16 cellular contexts compared by ENCODE assay signal in genomic region chr5:139525586-139526308, GRCh38. TPM values are rescaled to one million over a fixed set of nuclear protein-coding genes. Genes with fewer than 3 reads are reported as not detected.
DNase-seq lines count a peak whose midpoint lies in the region; ATAC-seq, FAIRE-seq and TF ChIP-seq lines count a peak whose summit lies in the region.
"Not testable (repeated sequence)": the region's sequence is repeated elsewhere in the genome, so short reads cannot be mapped to it uniquely, and the experiment has no call there.
"Had no signal": no experiment of that assay in that cellular context is flagged by ENCODE, and none has a peak within 500 bp of the region (broad histone marks: within the 10 kb centered on the region; RNA-seq: fewer than 3 reads in every experiment).

No MANE protein-coding gene starts in this region.

- not testable (repeated sequence) for TF ChIP-seq CTCF in GM12865 (IDR thresholded peaks at IDR 0.05; ENCODE audit: insufficient read depth, low read depth, low read length, missing control alignments); breast epithelium (IDR thresholded peaks at IDR 0.05); kidney (IDR thresholded peaks at IDR 0.05; ENCODE audit: borderline replicate concordance, extremely low read depth, insufficient read depth); neural progenitor cell (IDR thresholded peaks at IDR 0.05); transverse colon (IDR thresholded peaks at IDR 0.05)

- not testable (repeated sequence) for H3K27me3 ChIP-seq in HUES64 (ENCODE audit: insufficient read depth, low read length); breast epithelium; neural progenitor cell; transverse colon

- DNase-seq in GM12865 (ENCODE audit: low read depth) (peak; percentile 62), transverse colon (peak; percentile 66)
- DNase-seq in GM19239 (ENCODE audit: insufficient read length, low spot score); breast epithelium (ENCODE audit: low spot score in 2 of 2); kidney; neural progenitor cell (ENCODE audit: low spot score): not testable (repeated sequence)

- not testable (repeated sequence) for H2AFZ ChIP-seq in neural progenitor cell (replicated peaks)

- peak; percentile 35 for ATAC-seq in HG02610 (IDR thresholded peaks at IDR 0.05; ENCODE audit: unreplicated experiment)

- peaks cover 62% of the 10 kb centered on the region for H3K4me1 Mint-ChIP-seq in neural progenitor cell

- H3K27ac Mint-ChIP-seq in neural progenitor cell: peak overlapping the region; percentile 99

- H3K36me3 Mint-ChIP-seq in neural progenitor cell: not testable (repeated sequence)

- peaks cover 45% of the 10 kb centered on the region for H3F3A ChIP-seq in neural progenitor cell (ENCODE audit: low read depth)

- H3K79me2 ChIP-seq in neural progenitor cell (ENCODE audit: low read depth): not testable (repeated sequence)

- not testable (repeated sequence) for H3K36me3 ChIP-seq in HUES64 (ENCODE audit: insufficient read depth, low read length); breast epithelium; kidney (ENCODE audit: control insufficient read depth in 1 of 2, insufficient read depth in 2 of 2, low read length in 2 of 2); neural progenitor cell; transverse colon

- H3K9ac ChIP-seq in HUES64 (ENCODE audit: low read depth, low read length); neural progenitor cell: not testable (repeated sequence)
- peak overlapping the region in 1 of 2 donors; percentile 26 for H3K9ac ChIP-seq in kidney (ENCODE audit: low read length in 2 of 2)

- not testable (repeated sequence) for H3K27me3 Mint-ChIP-seq in neural progenitor cell (ENCODE audit: insufficient read depth, low read depth)

- not testable (repeated sequence) for H4K20me1 ChIP-seq in neural progenitor cell (ENCODE audit: low read depth)

- TF ChIP-seq EP300 in transverse colon (IDR thresholded peaks at IDR 0.05; ENCODE audit: low read depth): not testable (repeated sequence)

- WGBS in HUES64: 68% methylated on average over 9 of the region's 12 CpGs
- WGBS in transverse colon (ENCODE audit: low coverage in 1 of 2), 2 donors: 58% methylated on average over 9 to 12 of the region's 12 CpGs

- not testable (repeated sequence) for TF ChIP-seq POLR2A in breast epithelium (IDR thresholded peaks at IDR 0.05); transverse colon (IDR thresholded peaks at IDR 0.05)

- peak; percentile 98 for FAIRE-seq in GM19239 (lab: Jason Lieb, UNC)
- not testable (repeated sequence) for FAIRE-seq in kidney (lab: Jason Lieb, UNC)

- H3K27ac ChIP-seq in HUES64 (ENCODE audit: low read depth, low read length): peak overlapping the region; percentile 88; the same call in 1 of the 2 replicates
- peak overlapping the region; percentile 43 to 58 for H3K27ac ChIP-seq in breast epithelium
- H3K27ac ChIP-seq in kidney (ENCODE audit: low read depth in 2 of 2, low read length in 2 of 2): peak overlapping the region; percentile 41 to 57
- H3K27ac ChIP-seq in neural progenitor cell: not testable (repeated sequence)
- peak overlapping the region; percentile 67 to 79 (median 76) for H3K27ac ChIP-seq in transverse colon

- peak overlapping the region; percentile 80 for H3K4me3 Mint-ChIP-seq in neural progenitor cell

- intact Hi-C loops in breast epithelium (cut with DNase I; ENCODE audit: low total_unique reads); kidney (cut with DNase I); transverse colon (cut with DNase I; ENCODE audit: low total_unique reads): not testable (repeated sequence)

- peak overlapping the region; percentile 41 for H3K4me2 ChIP-seq in neural progenitor cell

- not testable (repeated sequence) for H3K9me3 ChIP-seq in HUES64 (ENCODE audit: insufficient read depth, low read depth, low read length); breast epithelium; kidney (ENCODE audit: control insufficient read depth in 1 of 2, low read length in 2 of 2); neural progenitor cell (ENCODE audit: low read depth); transverse colon

- in situ Hi-C loops in transverse colon (cut with MboI; ENCODE audit: low pct_ligation_motif_present in 1 of 4, low pct_unique_long_range_greater_than_20kb in 1 of 4, low sequenced_read_pairs in 3 of 4): not testable (repeated sequence)

- H3K4me3 ChIP-seq in GM12865 (ENCODE audit: low read depth, low read length): peak overlapping the region; percentile 72
- not testable (repeated sequence) for H3K4me3 ChIP-seq in HUES64 (ENCODE audit: low read length); breast epithelium; kidney (ENCODE audit: low read length in 2 of 2); neural progenitor cell; transverse colon

- peaks cover 45% of the 10 kb centered on the region for H3K4me1 ChIP-seq in HUES64 (ENCODE audit: insufficient read depth, low read length)
- H3K4me1 ChIP-seq in breast epithelium; kidney (ENCODE audit: control insufficient read depth in 1 of 2, insufficient read depth in 1 of 2, low read depth in 1 of 2, low read length in 2 of 2): not testable (repeated sequence)
- peaks cover 46% of the 10 kb centered on the region for H3K4me1 ChIP-seq in neural progenitor cell
- H3K4me1 ChIP-seq in transverse colon: peaks cover 0 to 38% (median 12%) of the 10 kb centered on the region in 4 donors

- H3K9me3 Mint-ChIP-seq in neural progenitor cell: not testable (repeated sequence)

RNA-seq across cellular contexts. Expression of gene UBE2D2, which starts 35.4 kb away (rescaled TPM):
- 185 TPM for polyA plus RNA-seq in HUES64 (2013, experiment 1 of 2)
- polyA plus RNA-seq in HUES64 (2013, experiment 2 of 2): 179 TPM
- total RNA-seq in breast epithelium: 10 to 100 TPM; 55.1 to 68.3 (median 58.1) TPM
- 131 TPM for total RNA-seq in kidney
- polyA plus RNA-seq in kidney (ENCODE audit: insufficient read depth, low read depth, low replicate concordance): 118 TPM
- 131 and 141 TPM in 2 replicates for total RNA-seq in neural progenitor cell (ENCODE audit: low replicate concordance)
- total RNA-seq in transverse colon: 100 to 1,000 TPM in 2 of 4 donors, 10 to 100 TPM in 2; 45.6 to 134 (median 80.8) TPM

RNA-seq across cellular contexts. Expression of gene STING1, which starts 43.2 kb away (rescaled TPM):
- polyA plus RNA-seq in HUES64 (2013, experiment 1 of 2): 0.10 TPM
- 0.32 TPM for polyA plus RNA-seq in HUES64 (2013, experiment 2 of 2)
- total RNA-seq in breast epithelium (10 to 100 TPM; 22.0 to 47.9 (median 39.0) TPM), kidney (109 TPM), neural progenitor cell (ENCODE audit: low replicate concordance) (0.07 and 0.19 TPM in 2 replicates), transverse colon (10 to 100 TPM; 12.2 to 51.5 (median 19.1) TPM)
- 29.8 TPM for polyA plus RNA-seq in kidney (ENCODE audit: insufficient read depth, low read depth, low replicate concordance)

RNA-seq across cellular contexts. Expression of gene SMIM33, which starts 54.9 kb away (rescaled TPM):
- polyA plus RNA-seq in HUES64 (2013, experiment 1 of 2): not detected
- not detected for polyA plus RNA-seq in HUES64 (2013, experiment 2 of 2)
- not detected for total RNA-seq in breast epithelium
- 0.13 TPM for total RNA-seq in kidney
- not detected for polyA plus RNA-seq in kidney (ENCODE audit: insufficient read depth, low read depth, low replicate concordance)
- total RNA-seq in neural progenitor cell (ENCODE audit: low replicate concordance): not detected in 2 replicates
- under 1 TPM in 2 of 4 donors, not detected in 2; 0.55 to 0.64 TPM for total RNA-seq in transverse colon
- total RNA-seq: dorsolateral prefrontal cortex, endothelial cell of umbilical vein, MCF 10A, sciatic nerve, SJCRH30, thyroid gland had no signal
- polyA plus RNA-seq: AG04450, CD14-positive monocyte, endothelial cell of umbilical vein had no signal

Comparison
In these comparisons a context has a peak if more than half of its experiments do, and no peak if none do; other contexts are left out.
1. RNA of gene STING1, which starts 43.2 kb away (total RNA-seq): 109 TPM in kidney (single experiment), 22.0 to 47.9 TPM in breast epithelium and 12.2 to 51.5 TPM in transverse colon; 0.07 to 0.19 TPM in neural progenitor cell; every median in the first group is over 10 times any median in the second.